In the genomic region with DNA sequence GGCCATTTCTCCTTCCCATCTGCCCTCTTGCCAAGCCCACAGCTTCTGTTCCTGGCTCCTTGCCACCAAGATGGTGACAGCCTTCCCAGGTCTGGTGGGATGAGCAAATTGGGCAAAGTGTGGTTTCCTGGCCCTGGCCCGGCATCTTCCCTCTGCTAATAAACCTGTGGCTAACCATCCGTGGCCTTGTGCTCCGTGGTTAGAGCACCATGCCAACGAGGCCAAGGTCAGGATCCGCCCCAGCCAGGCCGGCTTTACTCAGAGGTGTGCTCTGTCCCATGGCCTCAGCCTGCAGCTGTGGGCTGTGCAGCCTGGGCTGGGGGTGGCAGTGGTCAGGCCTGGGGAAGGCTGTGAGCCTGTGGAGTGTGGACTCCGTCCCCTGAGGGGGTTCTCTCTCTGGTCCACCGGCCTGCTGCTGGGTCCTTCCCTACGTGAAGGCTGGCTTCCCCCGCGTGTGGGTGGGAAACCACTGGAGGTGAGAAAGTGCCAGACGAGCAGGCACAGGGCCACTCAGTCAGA, we compare ENCODE assay signal across 1 cellular context.
TF ChIP-seq lines count a peak whose summit lies in the region.

No MANE protein-coding gene starts in this region.

TF ChIP-seq in HepG2, 621 proteins besides CTCF, POLR2A, EP300 and RAD21 (continued from another document and continues in another):
- TF ChIP-seq HNF4G (IDR thresholded peaks at IDR 0.05; ENCODE audit: borderline replicate concordance, low read depth, low read length) (no peak), HNF4G (CRISPR knock-in tag; IDR thresholded peaks at IDR 0.05; ENCODE audit: borderline replicate concordance, low read depth) (no peak), ZNF883 (CRISPR knock-in tag; IDR thresholded peaks at IDR 0.05; ENCODE audit: not compliant biosample characterization) (no peak), ZMYM3 (CRISPR knock-in tag; IDR thresholded peaks at IDR 0.05) (peak; percentile 60), ZNF354B (CRISPR knock-in tag; IDR thresholded peaks at IDR 0.05) (no peak), AHR (CRISPR knock-in tag; IDR thresholded peaks at IDR 0.05) (peak; percentile 58; the same call in 1 of the 2 replicates), STAG1 (CRISPR knock-in tag; IDR thresholded peaks at IDR 0.05) (no peak; the same call in 1 of the 2 replicates), NRL (CRISPR knock-in tag; IDR thresholded peaks at IDR 0.05; ENCODE audit: borderline replicate concordance) (no peak), KLF9 (CRISPR knock-in tag; IDR thresholded peaks at IDR 0.05; ENCODE audit: low read depth) (no peak), ZNF546 (CRISPR knock-in tag; conservative IDR thresholded peaks at IDR 0.05) (0 out of 2 replicates have a peak, but pooled peaks have one; percentile 71), FOSL2 (CRISPR knock-in tag; IDR thresholded peaks at IDR 0.05) (peak; percentile 40), TBP (CRISPR knock-in tag; IDR thresholded peaks at IDR 0.05) (no peak), ZNF777 (CRISPR knock-in tag; IDR thresholded peaks at IDR 0.05) (no peak), JDP2 (CRISPR knock-in tag; IDR thresholded peaks at IDR 0.05; ENCODE audit: borderline replicate concordance) (no peak), ZZZ3 (CRISPR knock-in tag; IDR thresholded peaks at IDR 0.05; ENCODE audit: borderline replicate concordance) (no peak), SIX1 (CRISPR knock-in tag; IDR thresholded peaks at IDR 0.05; ENCODE audit: borderline replicate concordance) (no peak), ISL2 (CRISPR knock-in tag; IDR thresholded peaks at IDR 0.05) (peak; percentile 40; the same call in 1 of the 2 replicates), NAIF1 (CRISPR knock-in tag; IDR thresholded peaks at IDR 0.05; ENCODE audit: borderline replicate concordance) (no peak), ZNF552 (CRISPR knock-in tag; IDR thresholded peaks at IDR 0.05; ENCODE audit: borderline replicate concordance) (0 out of 2 replicates have a peak, but pooled peaks have one; percentile 46), RXRA (CRISPR knock-in tag; IDR thresholded peaks at IDR 0.05) (peak; percentile 76), ZNF264 (CRISPR knock-in tag; IDR thresholded peaks at IDR 0.05) (peak; percentile 37; the same call in 1 of the 2 replicates), TEAD2 (CRISPR knock-in tag; IDR thresholded peaks at IDR 0.05) (no peak), RXRB (CRISPR knock-in tag; IDR thresholded peaks at IDR 0.05; ENCODE audit: borderline replicate concordance) (peak; percentile 81), HDAC1 (CRISPR knock-in tag; IDR thresholded peaks at IDR 0.05) (peak; percentile 79), NFATC3 (CRISPR knock-in tag; IDR thresholded peaks at IDR 0.05) (no peak), ZNF432 (CRISPR knock-in tag; IDR thresholded peaks at IDR 0.05; ENCODE audit: borderline replicate concordance) (no peak), KLF6 (CRISPR knock-in tag; IDR thresholded peaks at IDR 0.05) (0 out of 2 replicates have a peak, but pooled peaks have one; percentile 53), KDM5A (IDR thresholded peaks at IDR 0.05; ENCODE audit: borderline replicate concordance, low read length) (no peak), SMC3 (IDR thresholded peaks at IDR 0.05; ENCODE audit: low read length) (no peak), HDAC2 (CRISPR knock-in tag; IDR thresholded peaks at IDR 0.05) (peak; percentile 84; the same call in 1 of the 2 replicates), ZNF235 (CRISPR knock-in tag; IDR thresholded peaks at IDR 0.05; ENCODE audit: borderline replicate concordance) (no peak), FOXP1 (IDR thresholded peaks at IDR 0.05) (no peak), FOXP1 (CRISPR knock-in tag; IDR thresholded peaks at IDR 0.05) (no peak), MAZ (IDR thresholded peaks at IDR 0.05; ENCODE audit: borderline replicate concordance, low read depth, low read length) (no peak), MAZ (CRISPR knock-in tag; IDR thresholded peaks at IDR 0.05; ENCODE audit: low read depth) (peak; percentile 62; the same call in 1 of the 2 replicates)
- TF ChIP-seq, protein P1, sequence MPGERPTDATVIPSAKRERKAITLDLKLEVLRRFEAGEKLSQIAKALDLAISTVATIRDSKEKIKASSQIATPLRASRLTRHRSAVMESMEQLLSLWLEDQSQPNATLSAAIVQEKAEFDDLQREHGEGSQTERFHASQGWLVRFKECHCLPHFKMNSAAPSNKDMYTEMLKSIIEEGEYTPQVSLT (CRISPR knock-in tag; IDR thresholded peaks at IDR 0.05; ENCODE audit: borderline replicate concordance, low read depth), result no peak; the same call in 1 of the 2 replicates
- TF ChIP-seq, protein P2, sequence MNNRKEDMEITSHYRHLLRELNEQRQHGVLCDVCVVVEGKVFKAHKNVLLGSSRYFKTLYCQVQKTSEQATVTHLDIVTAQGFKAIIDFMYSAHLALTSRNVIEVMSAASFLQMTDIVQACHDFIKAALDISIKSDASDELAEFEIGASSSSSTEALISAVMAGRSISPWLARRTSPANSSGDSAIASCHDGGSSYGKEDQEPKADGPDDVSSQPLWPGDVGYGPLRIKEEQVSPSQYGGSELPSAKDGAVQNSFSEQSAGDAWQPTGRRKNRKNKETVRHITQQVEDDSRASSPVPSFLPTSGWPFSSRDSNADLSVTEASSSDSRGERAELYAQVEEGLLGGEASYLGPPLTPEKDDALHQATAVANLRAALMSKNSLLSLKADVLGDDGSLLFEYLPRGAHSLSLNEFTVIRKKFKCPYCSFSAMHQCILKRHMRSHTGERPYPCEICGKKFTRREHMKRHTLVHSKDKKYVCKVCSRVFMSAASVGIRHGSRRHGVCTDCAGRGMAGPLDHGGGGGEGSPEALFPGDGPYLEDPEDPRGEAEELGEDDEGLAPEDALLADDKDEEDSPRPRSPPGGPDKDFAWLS (CRISPR knock-in tag; IDR thresholded peaks at IDR 0.05; ENCODE audit: borderline replicate concordance), result no peak
- TF ChIP-seq, protein P3, sequence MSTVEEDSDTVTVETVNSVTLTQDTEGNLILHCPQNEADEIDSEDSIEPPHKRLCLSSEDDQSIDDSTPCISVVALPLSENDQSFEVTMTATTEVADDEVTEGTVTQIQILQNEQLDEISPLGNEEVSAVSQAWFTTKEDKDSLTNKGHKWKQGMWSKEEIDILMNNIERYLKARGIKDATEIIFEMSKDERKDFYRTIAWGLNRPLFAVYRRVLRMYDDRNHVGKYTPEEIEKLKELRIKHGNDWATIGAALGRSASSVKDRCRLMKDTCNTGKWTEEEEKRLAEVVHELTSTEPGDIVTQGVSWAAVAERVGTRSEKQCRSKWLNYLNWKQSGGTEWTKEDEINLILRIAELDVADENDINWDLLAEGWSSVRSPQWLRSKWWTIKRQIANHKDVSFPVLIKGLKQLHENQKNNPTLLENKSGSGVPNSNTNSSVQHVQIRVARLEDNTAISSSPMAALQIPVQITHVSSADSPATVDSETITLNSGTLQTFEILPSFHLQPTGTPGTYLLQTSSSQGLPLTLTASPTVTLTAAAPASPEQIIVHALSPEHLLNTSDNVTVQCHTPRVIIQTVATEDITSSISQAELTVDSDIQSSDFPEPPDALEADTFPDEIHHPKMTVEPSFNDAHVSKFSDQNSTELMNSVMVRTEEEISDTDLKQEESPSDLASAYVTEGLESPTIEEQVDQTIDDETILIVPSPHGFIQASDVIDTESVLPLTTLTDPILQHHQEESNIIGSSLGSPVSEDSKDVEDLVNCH (CRISPR knock-in tag; IDR thresholded peaks at IDR 0.05), result no peak
- TF ChIP-seq, protein P4, sequence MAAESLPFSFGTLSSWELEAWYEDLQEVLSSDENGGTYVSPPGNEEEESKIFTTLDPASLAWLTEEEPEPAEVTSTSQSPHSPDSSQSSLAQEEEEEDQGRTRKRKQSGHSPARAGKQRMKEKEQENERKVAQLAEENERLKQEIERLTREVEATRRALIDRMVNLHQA (CRISPR knock-in tag; IDR thresholded peaks at IDR 0.05), result no peak
- TF ChIP-seq, protein P5, sequence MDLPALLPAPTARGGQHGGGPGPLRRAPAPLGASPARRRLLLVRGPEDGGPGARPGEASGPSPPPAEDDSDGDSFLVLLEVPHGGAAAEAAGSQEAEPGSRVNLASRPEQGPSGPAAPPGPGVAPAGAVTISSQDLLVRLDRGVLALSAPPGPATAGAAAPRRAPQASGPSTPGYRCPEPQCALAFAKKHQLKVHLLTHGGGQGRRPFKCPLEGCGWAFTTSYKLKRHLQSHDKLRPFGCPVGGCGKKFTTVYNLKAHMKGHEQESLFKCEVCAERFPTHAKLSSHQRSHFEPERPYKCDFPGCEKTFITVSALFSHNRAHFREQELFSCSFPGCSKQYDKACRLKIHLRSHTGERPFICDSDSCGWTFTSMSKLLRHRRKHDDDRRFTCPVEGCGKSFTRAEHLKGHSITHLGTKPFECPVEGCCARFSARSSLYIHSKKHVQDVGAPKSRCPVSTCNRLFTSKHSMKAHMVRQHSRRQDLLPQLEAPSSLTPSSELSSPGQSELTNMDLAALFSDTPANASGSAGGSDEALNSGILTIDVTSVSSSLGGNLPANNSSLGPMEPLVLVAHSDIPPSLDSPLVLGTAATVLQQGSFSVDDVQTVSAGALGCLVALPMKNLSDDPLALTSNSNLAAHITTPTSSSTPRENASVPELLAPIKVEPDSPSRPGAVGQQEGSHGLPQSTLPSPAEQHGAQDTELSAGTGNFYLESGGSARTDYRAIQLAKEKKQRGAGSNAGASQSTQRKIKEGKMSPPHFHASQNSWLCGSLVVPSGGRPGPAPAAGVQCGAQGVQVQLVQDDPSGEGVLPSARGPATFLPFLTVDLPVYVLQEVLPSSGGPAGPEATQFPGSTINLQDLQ (CRISPR knock-in tag; IDR thresholded peaks at IDR 0.05), result no peak
- TF ChIP-seq, protein P6, sequence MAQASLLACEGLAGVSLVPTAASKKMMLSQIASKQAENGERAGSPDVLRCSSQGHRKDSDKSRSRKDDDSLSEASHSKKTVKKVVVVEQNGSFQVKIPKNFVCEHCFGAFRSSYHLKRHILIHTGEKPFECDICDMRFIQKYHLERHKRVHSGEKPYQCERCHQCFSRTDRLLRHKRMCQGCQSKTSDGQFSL (CRISPR knock-in tag; IDR thresholded peaks at IDR 0.05), result no peak
- TF ChIP-seq, protein P7, sequence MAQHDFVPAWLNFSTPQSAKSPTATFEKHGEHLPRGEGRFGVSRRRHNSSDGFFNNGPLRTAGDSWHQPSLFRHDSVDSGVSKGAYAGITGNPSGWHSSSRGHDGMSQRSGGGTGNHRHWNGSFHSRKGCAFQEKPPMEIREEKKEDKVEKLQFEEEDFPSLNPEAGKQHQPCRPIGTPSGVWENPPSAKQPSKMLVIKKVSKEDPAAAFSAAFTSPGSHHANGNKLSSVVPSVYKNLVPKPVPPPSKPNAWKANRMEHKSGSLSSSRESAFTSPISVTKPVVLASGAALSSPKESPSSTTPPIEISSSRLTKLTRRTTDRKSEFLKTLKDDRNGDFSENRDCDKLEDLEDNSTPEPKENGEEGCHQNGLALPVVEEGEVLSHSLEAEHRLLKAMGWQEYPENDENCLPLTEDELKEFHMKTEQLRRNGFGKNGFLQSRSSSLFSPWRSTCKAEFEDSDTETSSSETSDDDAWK (CRISPR knock-in tag; IDR thresholded peaks at IDR 0.05), result no peak
- TF ChIP-seq, protein P8, sequence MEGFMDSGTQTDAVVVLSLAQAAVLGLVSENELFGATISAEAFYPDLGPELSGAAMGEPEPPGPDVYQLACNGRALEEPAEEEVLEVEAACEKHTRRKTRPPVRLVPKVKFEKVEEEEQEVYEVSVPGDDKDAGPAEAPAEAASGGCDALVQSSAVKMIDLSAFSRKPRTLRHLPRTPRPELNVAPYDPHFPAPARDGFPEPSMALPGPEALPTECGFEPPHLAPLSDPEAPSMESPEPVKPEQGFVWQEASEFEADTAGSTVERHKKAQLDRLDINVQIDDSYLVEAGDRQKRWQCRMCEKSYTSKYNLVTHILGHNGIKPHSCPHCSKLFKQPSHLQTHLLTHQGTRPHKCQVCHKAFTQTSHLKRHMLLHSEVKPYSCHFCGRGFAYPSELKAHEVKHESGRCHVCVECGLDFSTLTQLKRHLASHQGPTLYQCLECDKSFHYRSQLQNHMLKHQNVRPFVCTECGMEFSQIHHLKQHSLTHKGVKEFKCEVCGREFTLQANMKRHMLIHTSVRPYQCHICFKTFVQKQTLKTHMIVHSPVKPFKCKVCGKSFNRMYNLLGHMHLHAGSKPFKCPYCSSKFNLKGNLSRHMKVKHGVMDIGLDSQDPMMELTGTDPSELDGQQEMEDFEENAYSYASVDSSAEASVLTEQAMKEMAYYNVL (CRISPR knock-in tag; IDR thresholded peaks at IDR 0.05; ENCODE audit: borderline replicate concordance), result peak; percentile 50; the same call in 1 of the 2 replicates
- TF ChIP-seq, protein P9, sequence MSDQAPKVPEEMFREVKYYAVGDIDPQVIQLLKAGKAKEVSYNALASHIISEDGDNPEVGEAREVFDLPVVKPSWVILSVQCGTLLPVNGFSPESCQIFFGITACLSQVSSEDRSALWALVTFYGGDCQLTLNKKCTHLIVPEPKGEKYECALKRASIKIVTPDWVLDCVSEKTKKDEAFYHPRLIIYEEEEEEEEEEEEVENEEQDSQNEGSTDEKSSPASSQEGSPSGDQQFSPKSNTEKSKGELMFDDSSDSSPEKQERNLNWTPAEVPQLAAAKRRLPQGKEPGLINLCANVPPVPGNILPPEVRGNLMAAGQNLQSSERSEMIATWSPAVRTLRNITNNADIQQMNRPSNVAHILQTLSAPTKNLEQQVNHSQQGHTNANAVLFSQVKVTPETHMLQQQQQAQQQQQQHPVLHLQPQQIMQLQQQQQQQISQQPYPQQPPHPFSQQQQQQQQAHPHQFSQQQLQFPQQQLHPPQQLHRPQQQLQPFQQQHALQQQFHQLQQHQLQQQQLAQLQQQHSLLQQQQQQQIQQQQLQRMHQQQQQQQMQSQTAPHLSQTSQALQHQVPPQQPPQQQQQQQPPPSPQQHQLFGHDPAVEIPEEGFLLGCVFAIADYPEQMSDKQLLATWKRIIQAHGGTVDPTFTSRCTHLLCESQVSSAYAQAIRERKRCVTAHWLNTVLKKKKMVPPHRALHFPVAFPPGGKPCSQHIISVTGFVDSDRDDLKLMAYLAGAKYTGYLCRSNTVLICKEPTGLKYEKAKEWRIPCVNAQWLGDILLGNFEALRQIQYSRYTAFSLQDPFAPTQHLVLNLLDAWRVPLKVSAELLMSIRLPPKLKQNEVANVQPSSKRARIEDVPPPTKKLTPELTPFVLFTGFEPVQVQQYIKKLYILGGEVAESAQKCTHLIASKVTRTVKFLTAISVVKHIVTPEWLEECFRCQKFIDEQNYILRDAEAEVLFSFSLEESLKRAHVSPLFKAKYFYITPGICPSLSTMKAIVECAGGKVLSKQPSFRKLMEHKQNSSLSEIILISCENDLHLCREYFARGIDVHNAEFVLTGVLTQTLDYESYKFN (CRISPR knock-in tag; conservative IDR thresholded peaks at IDR 0.05), result peak; percentile 35; the same call in 1 of the 2 replicates
- TF ChIP-seq, protein P10, sequence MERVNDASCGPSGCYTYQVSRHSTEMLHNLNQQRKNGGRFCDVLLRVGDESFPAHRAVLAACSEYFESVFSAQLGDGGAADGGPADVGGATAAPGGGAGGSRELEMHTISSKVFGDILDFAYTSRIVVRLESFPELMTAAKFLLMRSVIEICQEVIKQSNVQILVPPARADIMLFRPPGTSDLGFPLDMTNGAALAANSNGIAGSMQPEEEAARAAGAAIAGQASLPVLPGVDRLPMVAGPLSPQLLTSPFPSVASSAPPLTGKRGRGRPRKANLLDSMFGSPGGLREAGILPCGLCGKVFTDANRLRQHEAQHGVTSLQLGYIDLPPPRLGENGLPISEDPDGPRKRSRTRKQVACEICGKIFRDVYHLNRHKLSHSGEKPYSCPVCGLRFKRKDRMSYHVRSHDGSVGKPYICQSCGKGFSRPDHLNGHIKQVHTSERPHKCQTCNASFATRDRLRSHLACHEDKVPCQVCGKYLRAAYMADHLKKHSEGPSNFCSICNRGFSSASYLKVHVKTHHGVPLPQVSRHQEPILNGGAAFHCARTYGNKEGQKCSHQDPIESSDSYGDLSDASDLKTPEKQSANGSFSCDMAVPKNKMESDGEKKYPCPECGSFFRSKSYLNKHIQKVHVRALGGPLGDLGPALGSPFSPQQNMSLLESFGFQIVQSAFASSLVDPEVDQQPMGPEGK (CRISPR knock-in tag; IDR thresholded peaks at IDR 0.05), result peak; percentile 71
